Comparison of ENCODE assay signal across 8 cellular contexts in genomic region chr2:203535784-203536590, GRCh38. TPM values are rescaled to one million over a fixed set of nuclear protein-coding genes. Genes with fewer than 3 reads are reported as not detected.
DNase-seq lines count a peak whose midpoint lies in the region; ATAC-seq and TF ChIP-seq lines count a peak whose summit lies in the region.

No MANE protein-coding gene starts in this region.

- H3K4me1 Mint-ChIP-seq in HFFc6 (ENCODE audit: low read depth), result peaks cover 44% of the 10 kb centered on the region

- POLR2A ChIA-PET in GM10248 (lab: Yijun Ruan, JAX), result no interaction called here

- TF ChIP-seq CTCF in HFFc6 (IDR thresholded peaks at IDR 0.05), result no peak
- no peak for TF ChIP-seq CTCF in breast epithelium (IDR thresholded peaks at IDR 0.05)
- no peak for TF ChIP-seq CTCF in lower lobe of right lung (IDR thresholded peaks at IDR 0.05)
- no peak for TF ChIP-seq CTCF in GM10248 (IDR thresholded peaks at IDR 0.05; ENCODE audit: control extremely low read depth, extremely low read depth, low read depth, missing control alignments)

- ATAC-seq in lower lobe of right lung (peak; percentile 31 to 51), GM21423 (IDR thresholded peaks at IDR 0.05; ENCODE audit: unreplicated experiment) (no peak)

- H3K4me3 Mint-ChIP-seq in HFFc6, result peak overlapping the region; percentile 89

- H3K4me1 ChIP-seq in breast epithelium (no peaks in the 10 kb centered on the region), lower lobe of right lung (peaks cover 19% of the 10 kb centered on the region)

- H3K36me3 Mint-ChIP-seq in HFFc6 (ENCODE audit: low read depth), result peaks cover 17% of the 10 kb centered on the region

- H3K36me3 ChIP-seq in breast epithelium (no peaks in the 10 kb centered on the region), lower lobe of right lung (no peaks in the 10 kb centered on the region)

- in situ Hi-C loops in ACHN (cut with HindIII; ENCODE audit: low pct_ligation_motif_present, low pct_unique_long_range_greater_than_20kb, low sequenced_read_pairs), result no loop called here

- CTCF ChIA-PET in GM10248 (lab: Yijun Ruan, JAX), result no interaction called here

- no peaks in the 10 kb centered on the region for H3K9me3 Mint-ChIP-seq in HFFc6

- H3K27ac ChIP-seq in breast epithelium (peak overlapping the region; percentile 93 to 99), lower lobe of right lung (peak overlapping the region; percentile 95)

- H3K9me3 ChIP-seq in breast epithelium (no peaks in the 10 kb centered on the region), lower lobe of right lung (no peaks in the 10 kb centered on the region)

- DNase-seq in AG08396 (ENCODE audit: low spot score), result peak; percentile 23
- DNase-seq in HFFc6, result peak; percentile 53
- no peak for DNase-seq in breast epithelium (ENCODE audit: low spot score in 2 of 2)
- DNase-seq in lower lobe of right lung, result no peak
- DNase-seq in ACHN, result no peak
- no peak for DNase-seq in GM10248 (ENCODE audit: extremely low spot score)
- no peak for DNase-seq in stimulated activated CD4-positive, alpha-beta T cell treated with anti-CD3 and anti-CD28 coated beads, Interleukin-2, amount 100 ng/mL, for 24 hours

- peak overlapping the region; percentile 95 for H3K27ac Mint-ChIP-seq in HFFc6

- H3K4me3 ChIP-seq in breast epithelium (peak overlapping the region; percentile 81 to 100 (median 98)), lower lobe of right lung (peak overlapping the region; percentile 89)

- no peak for TF ChIP-seq POLR2A in breast epithelium (IDR thresholded peaks at IDR 0.05)

- intact Hi-C loops in breast epithelium (cut with DNase I; ENCODE audit: low total_unique reads) (no loop called here), lower lobe of right lung (cut with DNase I) (no loop called here)

- no peaks in the 10 kb centered on the region for H3K27me3 ChIP-seq in breast epithelium
- H3K27me3 ChIP-seq in lower lobe of right lung (ENCODE audit: low read depth), result no peaks in the 10 kb centered on the region

- H3K27me3 Mint-ChIP-seq in HFFc6 (ENCODE audit: insufficient read depth), result peaks cover 2% of the 10 kb centered on the region

RNA-seq across cellular contexts. Expression of gene RAPH1, which starts 0.9 kb away (rescaled TPM):
- 10 to 100 TPM; 40.9 to 49.5 (median 46.9) TPM for total RNA-seq in HFFc6 (2021; fragmentation: NEBNext Ultra II Directional; extraction: Animal tissue kit (Norgen Biotek cat#: 25700))
- 10 to 100 TPM; 33.0 to 66.9 (median 62.3) TPM for total RNA-seq in breast epithelium
- total RNA-seq in lower lobe of right lung, result 63.8 TPM

Comparison
In these comparisons a context has a peak if more than half of its experiments do, and no peak if none do; other contexts are left out.
1. DNase-seq: peak in AG08396 (single experiment) and HFFc6 (single experiment); none in breast epithelium (0 of 2), lower lobe of right lung (single experiment), ACHN (single experiment), GM10248 (single experiment) and stimulated activated CD4-positive, alpha-beta T cell treated with anti-CD3 and anti-CD28 coated beads, Interleukin-2, amount 100 ng/mL, for 24 hours (0 of 2).